Comparison of ENCODE assay signal across 10 cellular contexts in the genomic region with DNA sequence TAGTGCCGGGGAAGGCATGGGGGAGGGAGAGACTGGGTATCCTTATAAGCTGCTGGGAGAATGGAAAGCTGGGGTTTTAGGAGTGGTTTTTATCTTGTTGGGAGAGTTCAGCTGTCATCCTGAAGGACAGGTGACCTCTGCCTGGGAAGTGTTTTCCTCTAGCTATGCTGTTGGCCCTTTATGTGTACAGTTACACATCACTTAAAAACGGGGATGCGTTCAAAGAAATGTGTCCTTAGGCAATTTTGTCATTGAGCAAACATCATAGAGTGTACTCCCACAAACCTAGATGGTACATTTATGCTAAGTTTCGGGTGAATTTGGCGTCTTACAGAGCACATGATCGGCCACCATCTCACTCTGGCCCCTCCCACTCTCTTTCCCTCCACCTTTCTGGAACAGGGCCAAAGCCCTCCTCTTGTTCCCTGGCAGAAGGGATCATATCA.
DNase-seq lines count a peak whose midpoint lies in the region; ATAC-seq and TF ChIP-seq lines count a peak whose summit lies in the region.
"Had no signal": no experiment of that assay in that cellular context is flagged by ENCODE, and none has a peak within 500 bp of the region (broad histone marks: within the 10 kb centered on the region; RNA-seq: fewer than 3 reads in every experiment).

No MANE protein-coding gene starts in this region.

- peaks cover 15% of the 10 kb centered on the region for H3K4me1 ChIP-seq in A673 (ENCODE audit: insufficient read depth, low read length, poor library complexity, severe bottlenecking)
- peaks cover 15% of the 10 kb centered on the region for H3K4me1 ChIP-seq in HUES6 (ENCODE audit: control insufficient read depth, insufficient read depth, low read length)
- peaks cover 15% of the 10 kb centered on the region for H3K4me1 ChIP-seq in left ventricle myocardium inferior

- no peaks in the 10 kb centered on the region for H3K9me3 Mint-ChIP-seq in stimulated activated naive B cell treated with anti-CD40 and anti-IgM and Interleukin-4, amounts not matched to agents 10 μg/mL and 1 μg/mL and 100 μg/mL, for 72 hours

- H3K36me3 Mint-ChIP-seq in stimulated activated naive B cell treated with anti-CD40 and anti-IgM and Interleukin-4, amounts not matched to agents 10 μg/mL and 1 μg/mL and 100 μg/mL, for 72 hours: no peaks in the 10 kb centered on the region

- H3K4me3 ChIP-seq in A673 (ENCODE audit: low read depth, low read length, poor library complexity, severe bottlenecking) (no peak overlapping the region), HUES6 (ENCODE audit: low read depth, low read length) (peak overlapping the region; percentile 2; the same call in 1 of the 2 replicates), left ventricle myocardium inferior (no peak overlapping the region)

- H3K36me3 ChIP-seq in A673 (ENCODE audit: insufficient read depth, low read length, poor library complexity, severe bottlenecking) (no peaks in the 10 kb centered on the region), HUES6 (ENCODE audit: control insufficient read depth, insufficient read depth, low read length) (no peaks in the 10 kb centered on the region), left ventricle myocardium inferior (no peaks in the 10 kb centered on the region)

- H3K4me1 Mint-ChIP-seq in stimulated activated naive B cell treated with anti-CD40 and anti-IgM and Interleukin-4, amounts not matched to agents 10 μg/mL and 1 μg/mL and 100 μg/mL, for 72 hours: no peaks in the 10 kb centered on the region

- no TSS peak for BruUV-seq in A673 (replicated peaks; lab: Mats Ljungman, UMichigan)

- TF ChIP-seq CTCF in A673 (conservative IDR thresholded peaks at IDR 0.05; ENCODE audit: low read depth, low read length): no peak
- no peak for TF ChIP-seq CTCF in left ventricle myocardium inferior (IDR thresholded peaks at IDR 0.05; ENCODE audit: borderline replicate concordance)

- no peak overlapping the region for H3K4me3 Mint-ChIP-seq in stimulated activated naive B cell treated with anti-CD40 and anti-IgM and Interleukin-4, amounts not matched to agents 10 μg/mL and 1 μg/mL and 100 μg/mL, for 72 hours

- DNase-seq in A673 (ENCODE audit: low spot score) (peak; percentile 62), T1000 (lab: John Stamatoyannopoulos, UW) (peak; percentile 25), left ventricle myocardium inferior (no peak), activated T-cell treated with anti-CD3 and anti-CD28 coated beads for 4 hours (no peak), NOMO-1 treated with dmso at 0.1 percent for 144 hours (lab: John Stamatoyannopoulos, UW; ENCODE audit: unreplicated experiment) (no peak)
- DNase-seq in stimulated activated naive B cell treated with anti-CD40 and anti-IgM and Interleukin-4, amounts not matched to agents 10 μg/mL and 1 μg/mL and 100 μg/mL, for 72 hours: no peak
- DNase-seq: activated CD4-positive, CD25-positive, alpha-beta regulatory T cell treated with anti-CD3 and anti-CD28 coated beads, Interleukin-2, amount 50 U/mL, for 72 hours; activated gamma-delta T cell treated with Interleukin-2 at 50 U/mL for 16 hours had no signal

- CTCF ChIA-PET in A673 (lab: Charles Lee): interaction anchor here (1.0 kb wide), 1 partner anchor 15 kb away, joined by 6 read pairs; no protein-coding TSS in a partner anchor

- ATAC-seq in GM21528 (IDR thresholded peaks at IDR 0.05; ENCODE audit: low FRiP score, unreplicated experiment): no peak
- ATAC-seq in stimulated activated naive B cell treated with anti-CD40 and anti-IgM and Interleukin-4, amounts not matched to agents 10 μg/mL and 1 μg/mL and 100 μg/mL, for 72 hours (replicated peaks): no peak

- no peaks in the 10 kb centered on the region for H3K9me3 ChIP-seq in A673 (ENCODE audit: low read depth, low read length, poor library complexity, severe bottlenecking)
- no peaks in the 10 kb centered on the region for H3K9me3 ChIP-seq in HUES6 (ENCODE audit: control insufficient read depth, insufficient read depth, low read depth, low read length)
- no peaks in the 10 kb centered on the region for H3K9me3 ChIP-seq in left ventricle myocardium inferior (replicated peaks)

- no peak overlapping the region for H3K9ac ChIP-seq in HUES6 (ENCODE audit: low read length)

- intact Hi-C loops in A673 (cut with micrococcal nuclease; ENCODE audit: unreplicated experiment): no loop called here
- intact Hi-C loops in left ventricle myocardium inferior (cut with micrococcal nuclease): no loop called here

- no peaks in the 10 kb centered on the region for H3K27me3 ChIP-seq in A673 (replicated peaks; ENCODE audit: insufficient read depth, low read depth, low read length, poor library complexity)
- H3K27me3 ChIP-seq in HUES6 (ENCODE audit: control insufficient read depth, insufficient read depth, low read length): no peaks in the 10 kb centered on the region
- no peaks in the 10 kb centered on the region for H3K27me3 ChIP-seq in left ventricle myocardium inferior (ENCODE audit: low read depth)

- POLR2A ChIA-PET in A673 (lab: Charles Lee; ENCODE audit: low non-redundant PET): no interaction called here

- no peak overlapping the region for H3K27ac Mint-ChIP-seq in stimulated activated naive B cell treated with anti-CD40 and anti-IgM and Interleukin-4, amounts not matched to agents 10 μg/mL and 1 μg/mL and 100 μg/mL, for 72 hours

- H3K27me3 Mint-ChIP-seq in stimulated activated naive B cell treated with anti-CD40 and anti-IgM and Interleukin-4, amounts not matched to agents 10 μg/mL and 1 μg/mL and 100 μg/mL, for 72 hours: peaks cover 0 to 4% of the 10 kb centered on the region in 2 donors

- H3K27ac ChIP-seq in A673 (ENCODE audit: low read depth, low read length, poor library complexity, severe bottlenecking): no peak overlapping the region
- no peak overlapping the region for H3K27ac ChIP-seq in HUES6 (ENCODE audit: low read depth, low read length)
- H3K27ac ChIP-seq in left ventricle myocardium inferior (replicated peaks): peak overlapping the region; percentile 21

Comparison
In these comparisons a context has a peak if more than half of its experiments do, and no peak if none do; other contexts are left out.
1. DNase-seq: peak in A673 (single experiment) and T1000 (single experiment); none in left ventricle myocardium inferior (single experiment), activated T-cell treated with anti-CD3 and anti-CD28 coated beads for 4 hours (single experiment), NOMO-1 treated with dmso at 0.1 percent for 144 hours (single experiment) and stimulated activated naive B cell treated with anti-CD40 and anti-IgM and Interleukin-4, amounts not matched to agents 10 μg/mL and 1 μg/mL and 100 μg/mL, for 72 hours (single experiment).